Comparison of ENCODE assay signal across 9 cellular contexts in the genomic region with DNA sequence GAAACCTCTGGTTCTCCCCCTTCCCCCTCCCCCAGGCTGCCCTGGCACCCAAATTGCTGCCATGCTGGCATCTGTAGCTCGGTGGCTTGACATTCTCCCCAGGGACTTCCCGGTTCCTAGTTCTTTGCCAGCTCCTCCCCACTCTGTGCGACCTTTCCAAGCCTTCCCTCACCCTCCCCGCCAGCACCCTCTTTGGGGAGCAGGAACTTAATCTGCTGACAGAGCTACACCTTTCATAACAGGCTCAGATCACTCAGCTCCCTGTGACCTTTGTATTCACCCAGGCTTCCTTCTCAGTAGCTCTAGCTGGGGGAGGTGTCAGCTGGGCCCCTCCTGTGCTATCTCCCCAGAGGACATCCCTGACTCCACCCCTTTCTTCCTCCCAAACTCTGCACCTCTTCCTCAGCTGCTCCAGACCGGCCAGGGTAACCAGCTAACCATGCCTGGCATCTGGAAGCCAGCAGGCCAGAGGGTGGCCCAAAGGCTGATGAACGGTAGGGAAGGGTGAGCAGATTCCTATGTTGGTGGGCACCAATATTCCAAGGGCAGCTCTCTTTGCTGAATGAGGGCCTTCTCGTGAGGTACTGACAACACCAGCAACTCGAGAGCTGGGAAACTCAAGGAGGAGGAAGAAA. TPM values are rescaled to one million over a fixed set of nuclear protein-coding genes. Genes with fewer than 3 reads are reported as not detected.
DNase-seq lines count a peak whose midpoint lies in the region; ATAC-seq and TF ChIP-seq lines count a peak whose summit lies in the region.
"Had no signal": no experiment of that assay in that cellular context is flagged by ENCODE, and none has a peak within 500 bp of the region (broad histone marks: within the 10 kb centered on the region; RNA-seq: fewer than 3 reads in every experiment).

No MANE protein-coding gene starts in this region.

- H3K9me3 Mint-ChIP-seq in T-helper 1 cell treated with Interleukin-12 subunit alpha and Interleukin-12 subunit beta and Interleukin-4 antibody, amounts not matched to agents 30 μg/mL and 1 μg/mL, for 36 hours, result no peaks in the 10 kb centered on the region

- POLR2A ChIA-PET in Panc1 (lab: Charles Lee), result interaction anchor here (0.6 to 1.3 kb wide), 4 partner anchors 25 to 1896 kb away, joined by 3 to 13 read pairs (median 6); a partner anchor contains a TSS

- DNase-seq in T-helper 1 cell (no peak), Panc1 (ENCODE audit: low read depth, low spot score) (no peak), fibroblast of gingiva (ENCODE audit: low read depth) (peak; percentile 43), gastrocnemius medialis (peak; percentile 50 to 91)
- no peak for DNase-seq in stimulated activated CD4-positive, alpha-beta T cell treated with anti-CD3 and anti-CD28 coated beads, Interleukin-4, amount 100 ng/mL, for 24 hours

- H3K27ac ChIP-seq in Panc1 (ENCODE audit: low read length) (peak overlapping the region; percentile 65), gastrocnemius medialis (peak overlapping the region; percentile 92 to 95 (median 95))

- H3K27me3 Mint-ChIP-seq in T-helper 1 cell treated with Interleukin-12 subunit alpha and Interleukin-12 subunit beta and Interleukin-4 antibody, amounts not matched to agents 30 μg/mL and 1 μg/mL, for 36 hours (ENCODE audit: low read depth), result no peaks in the 10 kb centered on the region

- peaks cover 15% of the 10 kb centered on the region for H3K4me1 ChIP-seq in Panc1 (ENCODE audit: control insufficient read depth, insufficient read depth, low read length)
- H3K4me1 ChIP-seq in gastrocnemius medialis, result peaks cover 76 to 85% of the 10 kb centered on the region in 2 donors

- no peaks in the 10 kb centered on the region for H3K36me3 ChIP-seq in Panc1 (ENCODE audit: control insufficient read depth, insufficient read depth, low read length)
- peaks cover 0 to 6% of the 10 kb centered on the region in 2 donors for H3K36me3 ChIP-seq in gastrocnemius medialis

- ATAC-seq in Panc1 (no peak), gastrocnemius medialis (peak; percentile 5 to 38), GM21786 (IDR thresholded peaks at IDR 0.05; ENCODE audit: unreplicated experiment) (no peak), HG02970 (IDR thresholded peaks at IDR 0.05; ENCODE audit: low FRiP score, unreplicated experiment) (no peak)

- H3K4me3 ChIP-seq in Panc1 (ENCODE audit: low read depth in 2 of 2, low read length in 2 of 2), result no peak overlapping the region
- H3K4me3 ChIP-seq in gastrocnemius medialis, result peak overlapping the region in 3 of 4 donors; percentile 1 to 96 (median 45)

- H3K9me3 ChIP-seq in Panc1 (ENCODE audit: control insufficient read depth, insufficient read depth, low read depth, low read length) (no peaks in the 10 kb centered on the region), gastrocnemius medialis (no peaks in the 10 kb centered on the region)

- in situ Hi-C loops in Panc1 (cut with HindIII; ENCODE audit: low pct_unique_long_range_greater_than_20kb, low sequenced_read_pairs) (no loop called here), gastrocnemius medialis (cut with MboI; ENCODE audit: low sequenced_read_pairs in 4 of 4) (no loop called here)

- H3K27me3 ChIP-seq in Panc1 (ENCODE audit: control insufficient read depth, insufficient read depth, low read length) (no peaks in the 10 kb centered on the region), gastrocnemius medialis (no peaks in the 10 kb centered on the region)

- CTCF ChIA-PET in Panc1 (lab: Charles Lee), result interaction anchor here (0.7 to 2.6 kb wide), 6 partner anchors 9 to 144 kb away, joined by 3 to 15 read pairs (median 8); a partner anchor contains a TSS

- TF ChIP-seq CTCF in Panc1 (IDR thresholded peaks at IDR 0.05) (no peak), gastrocnemius medialis (IDR thresholded peaks at IDR 0.05 in 4 of 5, conservative IDR thresholded peaks at IDR 0.05 in 1 of 5) (no peak)

- intact Hi-C loops in Panc1 (cut with micrococcal nuclease; ENCODE audit: unreplicated experiment), result loop anchor here (5.0 kb wide), 1 partner anchor 57 kb away; a partner anchor contains a TSS
- intact Hi-C loops in gastrocnemius medialis (cut with DNase I; ENCODE audit: low total_unique reads), result loop anchor here (5.0 kb wide), 3 partner anchors 132 to 368 kb away; a partner anchor contains a TSS

- H3K27ac Mint-ChIP-seq in T-helper 1 cell treated with Interleukin-12 subunit alpha and Interleukin-12 subunit beta and Interleukin-4 antibody, amounts not matched to agents 30 μg/mL and 1 μg/mL, for 36 hours, result peak overlapping the region; percentile 66

- TF ChIP-seq POLR2A in gastrocnemius medialis (IDR thresholded peaks at IDR 0.05), result no peak

- peak overlapping the region; percentile 66 for H3K4me3 Mint-ChIP-seq in T-helper 1 cell treated with Interleukin-12 subunit alpha and Interleukin-12 subunit beta and Interleukin-4 antibody, amounts not matched to agents 30 μg/mL and 1 μg/mL, for 36 hours

- no TSS peak for BruUV-seq in Panc1 (replicated peaks; lab: Mats Ljungman, UMichigan)

- peaks cover 19% of the 10 kb centered on the region for H3K4me1 Mint-ChIP-seq in T-helper 1 cell treated with Interleukin-12 subunit alpha and Interleukin-12 subunit beta and Interleukin-4 antibody, amounts not matched to agents 30 μg/mL and 1 μg/mL, for 36 hours (ENCODE audit: low read depth)

- H3K36me3 Mint-ChIP-seq in T-helper 1 cell treated with Interleukin-12 subunit alpha and Interleukin-12 subunit beta and Interleukin-4 antibody, amounts not matched to agents 30 μg/mL and 1 μg/mL, for 36 hours (ENCODE audit: low read depth), result peaks cover 7% of the 10 kb centered on the region

RNA-seq across cellular contexts. Expression of a gene that starts 1.8 kb away (rescaled TPM):
- total RNA-seq in Panc1 (2021; ENCODE audit: unreplicated experiment), result 74.5 TPM
- polyA plus RNA-seq in Panc1 (2012; ENCODE audit: insufficient read length), result 81.3 TPM
- total RNA-seq in gastrocnemius medialis, result 100 to 1,000 TPM in 3 of 4 donors, 10 to 100 TPM in 1; 98.8 to 137 (median 106) TPM

RNA-seq across cellular contexts. Expression of a gene that starts 6.4 kb away (rescaled TPM):
- total RNA-seq in Panc1 (2021; ENCODE audit: unreplicated experiment) (0.28 TPM), gastrocnemius medialis (100 to 1,000 TPM in 3 of 4 donors, 10 to 100 TPM in 1; 68.2 to 763 (median 288) TPM)
- not detected for polyA plus RNA-seq in Panc1 (2012; ENCODE audit: insufficient read length)

RNA-seq across cellular contexts. Expression of a gene that starts 25.1 kb away (rescaled TPM):
- 84.9 TPM for total RNA-seq in Panc1 (2021; ENCODE audit: unreplicated experiment)
- polyA plus RNA-seq in Panc1 (2012; ENCODE audit: insufficient read length), result 87.5 TPM
- total RNA-seq in gastrocnemius medialis, result 10 to 100 TPM; 16.9 to 27.3 (median 20.1) TPM

RNA-seq across cellular contexts. Expression of a gene that starts 52.8 kb away (rescaled TPM):
- total RNA-seq in Panc1 (2021; ENCODE audit: unreplicated experiment) (13.5 TPM), gastrocnemius medialis (under 1 TPM in 2 of 4 donors, not detected in 2; 0.15 to 0.53 TPM)
- 14.4 TPM for polyA plus RNA-seq in Panc1 (2012; ENCODE audit: insufficient read length)
- total RNA-seq: Daoy had no signal

RNA-seq across cellular contexts. Expression of a gene that starts 56.9 kb away (rescaled TPM):
- total RNA-seq in Panc1 (2021; ENCODE audit: unreplicated experiment) (50.5 TPM), gastrocnemius medialis (1 to 10 TPM; 5.4 to 9.2 (median 7.3) TPM)
- 40.1 TPM for polyA plus RNA-seq in Panc1 (2012; ENCODE audit: insufficient read length)

Comparison
In these comparisons a context has a peak if more than half of its experiments do, and no peak if none do; other contexts are left out.
1. DNase-seq: peak in fibroblast of gingiva (single experiment) and gastrocnemius medialis (2 of 2); none in T-helper 1 cell (0 of 5), Panc1 (single experiment) and stimulated activated CD4-positive, alpha-beta T cell treated with anti-CD3 and anti-CD28 coated beads, Interleukin-4, amount 100 ng/mL, for 24 hours (single experiment).
2. ATAC-seq: peak in gastrocnemius medialis (2 of 2); none in Panc1 (single experiment), GM21786 (single experiment) and HG02970 (single experiment).
3. H3K4me3 ChIP-seq: peak in gastrocnemius medialis (3 of 4); none in Panc1 (0 of 2).
4. RNA of a gene that starts 6.4 kb away (total RNA-seq): 68.2 to 763 TPM in gastrocnemius medialis; 0.28 TPM in Panc1 (single experiment); every median in the first group is over 10 times any median in the second.